ENCODE assay signal across 14 cellular contexts in the genomic region with DNA sequence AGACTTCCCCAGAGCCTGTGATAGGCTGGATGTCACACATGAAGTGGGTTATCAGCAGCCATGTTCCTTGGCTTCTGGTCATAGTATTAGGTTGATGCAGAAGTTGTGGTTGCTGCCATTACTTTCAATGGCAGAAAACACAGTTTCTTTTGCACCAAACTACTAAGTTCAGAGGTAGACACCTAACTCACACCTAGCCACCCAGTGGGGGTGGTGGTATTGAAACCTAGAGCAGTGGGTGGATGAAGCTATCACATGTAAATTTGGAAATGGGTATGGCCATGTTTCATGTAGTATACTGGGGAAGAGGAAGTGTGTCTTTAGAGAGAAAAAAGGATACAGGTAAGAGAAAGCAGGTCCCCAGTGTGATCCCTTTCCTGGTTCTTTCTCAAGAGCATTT.
DNase-seq lines count a peak whose midpoint lies in the region; ATAC-seq and TF ChIP-seq lines count a peak whose summit lies in the region.
"Had no signal": no experiment of that assay in that cellular context is flagged by ENCODE, and none has a peak within 500 bp of the region (broad histone marks: within the 10 kb centered on the region; RNA-seq: fewer than 3 reads in every experiment).

No MANE protein-coding gene starts in this region.

- CTCF ChIA-PET in activated CD4-positive, alpha-beta memory T cell treated with anti-CD3 and anti-CD28 coated beads for 36 hours (lab: Charles Lee) = no interaction called here

- no peaks in the 10 kb centered on the region for H3K4me1 Mint-ChIP-seq in activated CD4-positive, alpha-beta memory T cell treated with anti-CD3 and anti-CD28 coated beads for 36 hours (ENCODE audit: low read depth)
- H3K4me1 Mint-ChIP-seq: activated naive CD4-positive, alpha-beta T cell treated with anti-CD3 and anti-CD28 coated beads, Interleukin-2, amount 50 U/mL, for 24 hours; nephron had no signal

- DNase-seq in stimulated activated naive CD4-positive, alpha-beta T cell treated with Interleukin-2 at 50 U/mL for 16 hours (lab: John Stamatoyannopoulos, UW) = no peak
- no peak for DNase-seq in activated CD4-positive, alpha-beta memory T cell treated with anti-CD3 and anti-CD28 coated beads for 36 hours
- DNase-seq in psoas muscle = no peak
- DNase-seq in NCI-H1092 treated with DMSO at 0.1 percent for 48 hours (lab: John Stamatoyannopoulos, UW) = no peak
- DNase-seq: DMS79 treated with DMSO at 0.1 percent for 48 hours, head of caudate nucleus, MM.1S, NCI-H446 treated with DMSO at 0.1 percent for 48 hours had no signal

- no peak overlapping the region for H3K4me3 ChIP-seq in psoas muscle

- POLR2A ChIA-PET in activated CD4-positive, alpha-beta memory T cell treated with anti-CD3 and anti-CD28 coated beads for 36 hours (lab: Charles Lee) = no interaction called here

- no peaks in the 10 kb centered on the region for H3K4me1 ChIP-seq in psoas muscle

- no peak overlapping the region for H3K4me3 Mint-ChIP-seq in activated CD4-positive, alpha-beta memory T cell treated with anti-CD3 and anti-CD28 coated beads for 36 hours
- H3K4me3 Mint-ChIP-seq: activated naive CD4-positive, alpha-beta T cell treated with anti-CD3 and anti-CD28 coated beads, Interleukin-2, amount 50 U/mL, for 24 hours; nephron had no signal

- no peaks in the 10 kb centered on the region for H3K36me3 Mint-ChIP-seq in activated CD4-positive, alpha-beta memory T cell treated with anti-CD3 and anti-CD28 coated beads for 36 hours
- H3K36me3 Mint-ChIP-seq: activated naive CD4-positive, alpha-beta T cell treated with anti-CD3 and anti-CD28 coated beads, Interleukin-2, amount 50 U/mL, for 24 hours had no signal

- H3K9me3 Mint-ChIP-seq in activated CD4-positive, alpha-beta memory T cell treated with anti-CD3 and anti-CD28 coated beads for 36 hours = no peaks in the 10 kb centered on the region

- H3K27ac Mint-ChIP-seq in activated CD4-positive, alpha-beta memory T cell treated with anti-CD3 and anti-CD28 coated beads for 36 hours = no peak overlapping the region
- H3K27ac Mint-ChIP-seq: activated naive CD4-positive, alpha-beta T cell treated with anti-CD3 and anti-CD28 coated beads, Interleukin-2, amount 50 U/mL, for 24 hours; nephron had no signal

- TF ChIP-seq CTCF in psoas muscle (IDR thresholded peaks at IDR 0.05) = no peak

- H3K27me3 ChIP-seq in psoas muscle (ENCODE audit: insufficient read depth in 3 of 3, low read length in 2 of 3) = peaks cover 0 to 4% (median 0%) of the 10 kb centered on the region in 3 donors

- peak; percentile 90 for ATAC-seq in GM18505 (IDR thresholded peaks at IDR 0.05; ENCODE audit: unreplicated experiment)
- peak; percentile 92 for ATAC-seq in GM19455 (IDR thresholded peaks at IDR 0.05; ENCODE audit: unreplicated experiment)
- ATAC-seq in HG02763 (IDR thresholded peaks at IDR 0.05; ENCODE audit: unreplicated experiment) = peak; percentile 84
- peak; percentile 86 for ATAC-seq in HG03457 (IDR thresholded peaks at IDR 0.05; ENCODE audit: unreplicated experiment)
- no peak for ATAC-seq in psoas muscle

- no peaks in the 10 kb centered on the region for H3K27me3 Mint-ChIP-seq in activated CD4-positive, alpha-beta memory T cell treated with anti-CD3 and anti-CD28 coated beads for 36 hours

- no peaks in the 10 kb centered on the region for H3K36me3 ChIP-seq in psoas muscle (ENCODE audit: insufficient read depth in 1 of 2, low read depth in 1 of 2)

- intact Hi-C loops in activated CD4-positive, alpha-beta memory T cell treated with anti-CD3 and anti-CD28 coated beads for 36 hours (cut with micrococcal nuclease) = no loop called here
- intact Hi-C loops in psoas muscle (cut with DNase I) = no loop called here

- H3K27ac ChIP-seq in psoas muscle = no peak overlapping the region

- no peaks in the 10 kb centered on the region for H3K9me3 ChIP-seq in psoas muscle

- no peak for TF ChIP-seq POLR2A in GM18505 (IDR thresholded peaks at IDR 0.05; ENCODE audit: borderline replicate concordance, extremely low read depth, insufficient read depth, insufficient read length)

Comparison
In these comparisons a context has a peak if more than half of its experiments do, and no peak if none do; other contexts are left out.
1. ATAC-seq: peak in GM18505 (single experiment), GM19455 (single experiment), HG02763 (single experiment) and HG03457 (single experiment); none in psoas muscle (0 of 4).